17 cellular contexts compared by ENCODE assay signal in the genomic region with DNA sequence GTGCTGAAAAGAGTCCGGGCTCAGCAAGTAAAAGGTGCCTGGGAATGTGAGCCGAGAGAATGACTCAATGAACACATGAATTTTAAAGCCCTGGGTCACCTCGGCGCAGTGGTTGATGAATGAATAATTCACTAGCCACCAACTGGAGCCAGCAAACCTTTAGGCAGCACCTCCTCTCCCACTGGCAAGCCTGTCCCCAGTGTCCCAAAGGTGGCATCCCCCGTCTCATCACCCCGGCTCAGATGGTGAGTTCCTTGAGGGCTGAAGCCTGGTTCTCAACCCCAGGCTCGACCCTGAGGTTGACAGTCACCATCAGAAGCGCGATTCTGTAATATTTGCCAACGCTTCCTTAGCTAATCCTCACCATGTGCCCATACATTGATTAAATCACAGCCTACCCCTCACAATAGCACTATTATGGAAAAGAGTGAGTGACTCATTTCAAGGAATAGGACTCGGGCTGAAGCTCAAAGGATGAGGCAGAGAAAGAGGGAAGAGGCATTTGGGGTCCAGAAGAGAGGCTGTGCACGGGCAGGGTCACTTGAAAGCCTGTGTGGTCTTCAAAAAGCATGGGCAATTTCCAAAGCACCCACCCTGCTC. TPM values are rescaled to one million over a fixed set of nuclear protein-coding genes. Genes with fewer than 3 reads are reported as not detected.
"Had no signal": no experiment of that assay in that cellular context is flagged by ENCODE, and none has a peak within 500 bp of the region (broad histone marks: within the 10 kb centered on the region; RNA-seq: fewer than 3 reads in every experiment).

No MANE protein-coding gene starts in this region.

- H3K9me3 Mint-ChIP-seq: activated CD4-positive, alpha-beta T cell treated with anti-CD3 and anti-CD28 coated beads, Interleukin-2, amount 10 ng/mL, durations not matched to agents 24 days and 14 days; activated naive CD4-positive, alpha-beta T cell treated with anti-CD3 and anti-CD28 coated beads for 36 hours; activated T-helper 2 cell treated with anti-CD3 and anti-CD28 coated beads, Interferon-gamma antibody, Interleukin-2, Interleukin-4, amounts not matched to agents 10 μg/mL and 5 μg/mL and 100 μg/mL, durations not matched to agents 14 hours and 24 hours and 36 hours; central memory CD8-positive, alpha-beta T cell; effector memory CD8-positive, alpha-beta T cell; stimulated activated naive CD8-positive, alpha-beta T cell treated with anti-CD3 and anti-CD28 coated beads, Interleukin-15, amount 100 ng/mL, for 72 hours; WTC11 had no signal

- ATAC-seq: effector memory CD8-positive, alpha-beta T cell; heart right ventricle; right lobe of liver; stimulated activated naive CD8-positive, alpha-beta T cell treated with anti-CD3 and anti-CD28 coated beads, Interleukin-15, amount 100 ng/mL, for 72 hours; upper lobe of right lung; WTC11 had no signal

- H3K9me3 ChIP-seq: heart right ventricle, right lobe of liver, testis, upper lobe of right lung had no signal

- DNase-seq: activated CD4-positive, alpha-beta T cell treated with anti-CD3 and anti-CD28 coated beads, Interleukin-2, amount 10 ng/mL, durations not matched to agents 24 days and 14 days; activated naive CD4-positive, alpha-beta T cell treated with anti-CD3 and anti-CD28 coated beads for 36 hours; cortex of kidney; effector memory CD8-positive, alpha-beta T cell; heart right ventricle; stimulated activated naive CD8-positive, alpha-beta T cell treated with anti-CD3 and anti-CD28 coated beads, Interleukin-15, amount 100 ng/mL, for 72 hours; testis; upper lobe of right lung had no signal

- FAIRE-seq: frontal cortex, islet of Langerhans had no signal

- H3K27me3 Mint-ChIP-seq: activated CD4-positive, alpha-beta T cell treated with anti-CD3 and anti-CD28 coated beads, Interleukin-2, amount 10 ng/mL, durations not matched to agents 24 days and 14 days; central memory CD8-positive, alpha-beta T cell; effector memory CD8-positive, alpha-beta T cell; stimulated activated naive CD8-positive, alpha-beta T cell treated with anti-CD3 and anti-CD28 coated beads, Interleukin-15, amount 100 ng/mL, for 72 hours had no signal

- H3K4me2 ChIP-seq: smooth muscle cell had no signal

- H3K27ac Mint-ChIP-seq: activated CD4-positive, alpha-beta T cell treated with anti-CD3 and anti-CD28 coated beads, Interleukin-2, amount 10 ng/mL, durations not matched to agents 24 days and 14 days; activated naive CD4-positive, alpha-beta T cell treated with anti-CD3 and anti-CD28 coated beads for 36 hours; effector memory CD8-positive, alpha-beta T cell; stimulated activated naive CD8-positive, alpha-beta T cell treated with anti-CD3 and anti-CD28 coated beads, Interleukin-15, amount 100 ng/mL, for 72 hours; WTC11 had no signal

- H3K36me3 Mint-ChIP-seq: WTC11 had no signal

- H3K27ac ChIP-seq: epithelial cell of prostate, heart right ventricle, right lobe of liver, testis, upper lobe of right lung had no signal

- H3K4me3 ChIP-seq: heart right ventricle, right lobe of liver, smooth muscle cell, testis, upper lobe of right lung had no signal

- H3K36me3 ChIP-seq: heart right ventricle, right lobe of liver, upper lobe of right lung had no signal

- H3K27me3 ChIP-seq: right lobe of liver, testis, upper lobe of right lung had no signal

RNA-seq across cellular contexts. Expression of a gene that starts 45.4 kb away (rescaled TPM):
- total RNA-seq: fibroblast of lung, upper lobe of right lung had no signal
- polyA plus RNA-seq: fibroblast of lung had no signal
